In the genomic region with DNA sequence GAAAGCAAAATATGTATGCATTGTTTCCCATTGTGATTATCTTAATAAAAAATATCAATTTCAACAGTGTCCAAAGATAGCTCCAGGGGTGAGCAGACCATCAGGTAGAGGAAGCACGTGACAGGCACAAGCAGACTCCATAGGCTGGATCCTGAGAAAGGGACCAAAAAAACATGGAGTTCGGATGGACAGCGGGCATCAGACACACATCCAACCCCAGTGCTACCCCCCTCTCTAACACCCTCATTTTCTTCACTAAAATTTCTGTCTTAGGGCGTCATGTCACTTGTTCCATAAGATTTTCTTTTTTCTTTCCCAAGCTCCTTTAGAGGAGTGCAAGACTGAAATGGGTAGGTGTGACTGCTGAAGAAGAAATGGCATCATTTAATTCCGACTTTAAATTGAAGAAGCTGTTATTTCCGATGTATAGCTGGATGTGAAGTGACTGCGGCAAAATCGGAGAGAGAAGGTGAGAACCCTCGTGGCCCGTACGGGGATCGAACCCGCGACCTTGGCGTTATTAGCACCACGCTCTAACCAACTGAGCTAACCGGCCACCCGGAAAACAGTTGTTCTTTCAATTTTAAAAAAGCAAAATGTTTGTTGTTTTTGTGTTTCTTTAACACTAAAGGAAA, we compare ENCODE assay signal across 1 cellular context.
A peak's percentile ranks its signal among the peaks of the same experiment; 100 is the strongest.
TF ChIP-seq lines count a peak whose summit lies in the region.

No MANE protein-coding gene starts in this region.

TF ChIP-seq in HEK293, 187 proteins besides CTCF, POLR2A, EP300 and RAD21 (continued from another document and continues in another):
- TF ChIP-seq, protein P1, sequence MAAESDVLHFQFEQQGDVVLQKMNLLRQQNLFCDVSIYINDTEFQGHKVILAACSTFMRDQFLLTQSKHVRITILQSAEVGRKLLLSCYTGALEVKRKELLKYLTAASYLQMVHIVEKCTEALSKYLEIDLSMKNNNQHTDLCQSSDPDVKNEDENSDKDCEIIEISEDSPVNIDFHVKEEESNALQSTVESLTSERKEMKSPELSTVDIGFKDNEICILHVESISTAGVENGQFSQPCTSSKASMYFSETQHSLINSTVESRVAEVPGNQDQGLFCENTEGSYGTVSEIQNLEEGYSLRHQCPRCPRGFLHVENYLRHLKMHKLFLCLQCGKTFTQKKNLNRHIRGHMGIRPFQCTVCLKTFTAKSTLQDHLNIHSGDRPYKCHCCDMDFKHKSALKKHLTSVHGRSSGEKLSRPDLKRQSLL (tag by site-specific recombination; IDR thresholded peaks at IDR 0.05), result no peak
- TF ChIP-seq ZNF830 (tag by site-specific recombination; IDR thresholded peaks at IDR 0.05; ENCODE audit: low read depth), result peak; percentile 36; the same call in 1 of the 2 replicates
- no peak for TF ChIP-seq ZNF16 (tag by site-specific recombination; IDR thresholded peaks at IDR 0.05; ENCODE audit: low read depth)
- no peak for TF ChIP-seq ZNF341 (tag by site-specific recombination; IDR thresholded peaks at IDR 0.05; ENCODE audit: low read depth)
- TF ChIP-seq ZNF501 (tag by site-specific recombination; IDR thresholded peaks at IDR 0.05), result peak; percentile 75; the same call in 1 of the 2 replicates
- TF ChIP-seq ZNF184 (tag by site-specific recombination; IDR thresholded peaks at IDR 0.05), result peak; percentile 83
- TF ChIP-seq ZNF24 (tag by site-specific recombination; IDR thresholded peaks at IDR 0.05), result peak; percentile 83
- TF ChIP-seq ZNF239 (tag by site-specific recombination; IDR thresholded peaks at IDR 0.05), result peak; percentile 41; the same call in 1 of the 2 replicates
- TF ChIP-seq INSM2 (tag by site-specific recombination; IDR thresholded peaks at IDR 0.05), result no peak
- no peak for TF ChIP-seq GLIS2 (tag by site-specific recombination; IDR thresholded peaks at IDR 0.05)
- no peak for TF ChIP-seq ZNF791 (tag by site-specific recombination; IDR thresholded peaks at IDR 0.05)
- TF ChIP-seq MYNN (tag by site-specific recombination; IDR thresholded peaks at IDR 0.05; ENCODE audit: borderline replicate concordance), result no peak
- no peak for TF ChIP-seq ZBTB49 (tag by site-specific recombination; IDR thresholded peaks at IDR 0.05; ENCODE audit: low read depth)
- no peak for TF ChIP-seq REST (tag by site-specific recombination; IDR thresholded peaks at IDR 0.05)
- no peak for TF ChIP-seq PRDM2 (tag by site-specific recombination; IDR thresholded peaks at IDR 0.05; ENCODE audit: borderline replicate concordance)
- peak; percentile 35; the same call in 1 of the 2 replicates for TF ChIP-seq ZNF549 (tag by site-specific recombination; IDR thresholded peaks at IDR 0.05)
- TF ChIP-seq ZNF530 (tag by site-specific recombination; IDR thresholded peaks at IDR 0.05; ENCODE audit: low read depth), result no peak
- TF ChIP-seq, protein P2, sequence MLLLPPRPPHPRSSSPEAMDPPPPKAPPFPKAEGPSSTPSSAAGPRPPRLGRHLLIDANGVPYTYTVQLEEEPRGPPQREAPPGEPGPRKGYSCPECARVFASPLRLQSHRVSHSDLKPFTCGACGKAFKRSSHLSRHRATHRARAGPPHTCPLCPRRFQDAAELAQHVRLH (tag by site-specific recombination; IDR thresholded peaks at IDR 0.05), result peak; percentile 51; the same call in 1 of the 2 replicates
- TF ChIP-seq ZNF394 (tag by site-specific recombination; IDR thresholded peaks at IDR 0.05; ENCODE audit: borderline replicate concordance), result peak; percentile 84
- no peak; the same call in 1 of the 2 replicates for TF ChIP-seq WT1 (tag by site-specific recombination; IDR thresholded peaks at IDR 0.05)
- TF ChIP-seq, protein P3, sequence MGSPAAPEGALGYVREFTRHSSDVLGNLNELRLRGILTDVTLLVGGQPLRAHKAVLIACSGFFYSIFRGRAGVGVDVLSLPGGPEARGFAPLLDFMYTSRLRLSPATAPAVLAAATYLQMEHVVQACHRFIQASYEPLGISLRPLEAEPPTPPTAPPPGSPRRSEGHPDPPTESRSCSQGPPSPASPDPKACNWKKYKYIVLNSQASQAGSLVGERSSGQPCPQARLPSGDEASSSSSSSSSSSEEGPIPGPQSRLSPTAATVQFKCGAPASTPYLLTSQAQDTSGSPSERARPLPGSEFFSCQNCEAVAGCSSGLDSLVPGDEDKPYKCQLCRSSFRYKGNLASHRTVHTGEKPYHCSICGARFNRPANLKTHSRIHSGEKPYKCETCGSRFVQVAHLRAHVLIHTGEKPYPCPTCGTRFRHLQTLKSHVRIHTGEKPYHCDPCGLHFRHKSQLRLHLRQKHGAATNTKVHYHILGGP (tag by site-specific recombination; IDR thresholded peaks at IDR 0.05), result no peak
- no peak for TF ChIP-seq ZNF777 (tag by site-specific recombination; IDR thresholded peaks at IDR 0.05; ENCODE audit: borderline replicate concordance)
- TF ChIP-seq, protein P4, sequence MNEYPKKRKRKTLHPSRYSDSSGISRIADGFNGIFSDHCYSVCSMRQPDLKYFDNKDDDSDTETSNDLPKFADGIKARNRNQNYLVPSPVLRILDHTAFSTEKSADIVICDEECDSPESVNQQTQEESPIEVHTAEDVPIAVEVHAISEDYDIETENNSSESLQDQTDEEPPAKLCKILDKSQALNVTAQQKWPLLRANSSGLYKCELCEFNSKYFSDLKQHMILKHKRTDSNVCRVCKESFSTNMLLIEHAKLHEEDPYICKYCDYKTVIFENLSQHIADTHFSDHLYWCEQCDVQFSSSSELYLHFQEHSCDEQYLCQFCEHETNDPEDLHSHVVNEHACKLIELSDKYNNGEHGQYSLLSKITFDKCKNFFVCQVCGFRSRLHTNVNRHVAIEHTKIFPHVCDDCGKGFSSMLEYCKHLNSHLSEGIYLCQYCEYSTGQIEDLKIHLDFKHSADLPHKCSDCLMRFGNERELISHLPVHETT (tag by site-specific recombination; IDR thresholded peaks at IDR 0.05), result peak; percentile 76
- TF ChIP-seq ZNF48 (tag by site-specific recombination; IDR thresholded peaks at IDR 0.05), result no peak
- no peak for TF ChIP-seq ZNF560 (tag by site-specific recombination; IDR thresholded peaks at IDR 0.05; ENCODE audit: borderline replicate concordance)
- TF ChIP-seq OSR2 (tag by site-specific recombination; IDR thresholded peaks at IDR 0.05), result no peak
- TF ChIP-seq, protein P5, sequence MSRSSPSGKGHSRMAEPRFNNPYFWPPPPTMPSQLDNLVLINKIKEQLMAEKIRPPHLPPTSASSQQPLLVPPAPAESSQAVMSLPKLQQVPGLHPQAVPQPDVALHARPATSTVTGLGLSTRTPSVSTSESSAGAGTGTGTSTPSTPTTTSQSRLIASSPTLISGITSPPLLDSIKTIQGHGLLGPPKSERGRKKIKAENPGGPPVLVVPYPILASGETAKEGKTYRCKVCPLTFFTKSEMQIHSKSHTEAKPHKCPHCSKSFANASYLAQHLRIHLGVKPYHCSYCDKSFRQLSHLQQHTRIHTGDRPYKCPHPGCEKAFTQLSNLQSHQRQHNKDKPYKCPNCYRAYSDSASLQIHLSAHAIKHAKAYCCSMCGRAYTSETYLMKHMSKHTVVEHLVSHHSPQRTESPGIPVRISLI (tag by site-specific recombination; IDR thresholded peaks at IDR 0.05), result peak; percentile 96
- peak; percentile 62; the same call in 1 of the 2 replicates for TF ChIP-seq ZBTB17 (tag by site-specific recombination; IDR thresholded peaks at IDR 0.05)
- no peak for TF ChIP-seq TRIM28 (IDR thresholded peaks at IDR 0.05; ENCODE audit: borderline replicate concordance, low read length)
- no peak for TF ChIP-seq SP2 (tag by site-specific recombination; IDR thresholded peaks at IDR 0.05)
- no peak for TF ChIP-seq KLF9 (tag by site-specific recombination; IDR thresholded peaks at IDR 0.05; ENCODE audit: low read depth)
- TF ChIP-seq ZNF747 (tag by site-specific recombination; IDR thresholded peaks at IDR 0.05), result no peak
- TF ChIP-seq, protein P6, sequence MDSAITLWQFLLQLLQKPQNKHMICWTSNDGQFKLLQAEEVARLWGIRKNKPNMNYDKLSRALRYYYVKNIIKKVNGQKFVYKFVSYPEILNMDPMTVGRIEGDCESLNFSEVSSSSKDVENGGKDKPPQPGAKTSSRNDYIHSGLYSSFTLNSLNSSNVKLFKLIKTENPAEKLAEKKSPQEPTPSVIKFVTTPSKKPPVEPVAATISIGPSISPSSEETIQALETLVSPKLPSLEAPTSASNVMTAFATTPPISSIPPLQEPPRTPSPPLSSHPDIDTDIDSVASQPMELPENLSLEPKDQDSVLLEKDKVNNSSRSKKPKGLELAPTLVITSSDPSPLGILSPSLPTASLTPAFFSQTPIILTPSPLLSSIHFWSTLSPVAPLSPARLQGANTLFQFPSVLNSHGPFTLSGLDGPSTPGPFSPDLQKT (IDR thresholded peaks at IDR 0.05; ENCODE audit: borderline replicate concordance, low read depth, low read length), result no peak
- no peak for TF ChIP-seq ZNF404 (tag by site-specific recombination; IDR thresholded peaks at IDR 0.05)
